Comparison of ENCODE assay signal across 8 cellular contexts in the genomic region with DNA sequence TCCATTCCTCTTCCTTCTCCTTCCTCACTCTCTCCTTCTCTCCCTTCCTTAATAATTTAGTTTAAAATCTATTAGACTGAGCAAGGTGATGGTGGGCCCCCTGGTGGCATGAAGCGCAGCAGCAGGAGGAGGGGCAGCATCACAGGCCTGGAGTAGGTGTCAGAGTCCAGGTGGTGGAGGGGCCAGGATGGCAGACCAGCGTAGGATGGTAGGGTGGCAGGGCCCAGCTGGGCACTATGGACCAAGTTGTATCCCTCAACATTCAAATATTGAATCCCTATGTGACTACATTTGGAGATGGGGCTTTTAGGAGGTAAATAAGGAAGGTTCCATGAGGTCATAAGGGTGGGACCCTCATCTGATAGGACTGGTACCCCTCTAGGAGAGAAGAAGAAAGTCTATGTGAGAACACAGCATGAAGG.
A peak's percentile ranks its signal among the peaks of the same experiment; 100 is the strongest.
DNase-seq lines count a peak whose midpoint lies in the region; ATAC-seq and TF ChIP-seq lines count a peak whose summit lies in the region.

No MANE protein-coding gene starts in this region.

- no peak overlapping the region for H3K9ac ChIP-seq in OCI-LY1 (ENCODE audit: low read length)
- no peak overlapping the region for H3K9ac ChIP-seq in parathyroid adenoma

- H3K9me2 ChIP-seq in OCI-LY1 (ENCODE audit: low read depth, low read length) = no peaks in the 10 kb centered on the region

- no peaks in the 10 kb centered on the region for H3K4me1 ChIP-seq in OCI-LY1 (ENCODE audit: insufficient read depth, low read length, severe bottlenecking)
- no peaks in the 10 kb centered on the region for H3K4me1 ChIP-seq in parathyroid adenoma

- H2AFZ ChIP-seq in OCI-LY1 (ENCODE audit: low read length) = no peak overlapping the region
- no peak overlapping the region for H2AFZ ChIP-seq in parathyroid adenoma

- ATAC-seq in GM21786 (IDR thresholded peaks at IDR 0.05; ENCODE audit: unreplicated experiment) = no peak

- POLR2A ChIA-PET in HEK293T (lab: Yijun Ruan, JAX) = no interaction called here

- no peak overlapping the region for H3K27ac Mint-ChIP-seq in activated T-helper 2 cell treated with anti-CD3 and anti-CD28 coated beads, Interferon-gamma antibody, Interleukin-2, Interleukin-4, amounts not matched to agents 10 μg/mL and 5 μg/mL and 100 μg/mL, durations not matched to agents 14 hours and 24 hours and 36 hours

- H3K9me3 Mint-ChIP-seq in activated T-helper 2 cell treated with anti-CD3 and anti-CD28 coated beads, Interferon-gamma antibody, Interleukin-2, Interleukin-4, amounts not matched to agents 10 μg/mL and 5 μg/mL and 100 μg/mL, durations not matched to agents 14 hours and 24 hours and 36 hours = peaks cover 10% of the 10 kb centered on the region

- H3K79me2 ChIP-seq in OCI-LY1 (ENCODE audit: insufficient read depth, low read length) = no peaks in the 10 kb centered on the region
- no peaks in the 10 kb centered on the region for H3K79me2 ChIP-seq in parathyroid adenoma

- H3K36me3 ChIP-seq in OCI-LY1 (ENCODE audit: insufficient read depth, low read length) (no peaks in the 10 kb centered on the region), parathyroid adenoma (ENCODE audit: control insufficient read depth, insufficient read depth, low read length) (no peaks in the 10 kb centered on the region)

- CTCF ChIA-PET in HEK293T (lab: Yijun Ruan, JAX) = no interaction called here

- H3K4me3 Mint-ChIP-seq in activated T-helper 2 cell treated with anti-CD3 and anti-CD28 coated beads, Interferon-gamma antibody, Interleukin-2, Interleukin-4, amounts not matched to agents 10 μg/mL and 5 μg/mL and 100 μg/mL, durations not matched to agents 14 hours and 24 hours and 36 hours (ENCODE audit: low read depth) = no peak overlapping the region

- peak; percentile 91 for TF ChIP-seq CTCF in OCI-LY1 (IDR thresholded peaks at IDR 0.05; ENCODE audit: low read length)
- TF ChIP-seq CTCF in fibroblast of villous mesenchyme (IDR thresholded peaks at IDR 0.05; ENCODE audit: insufficient read depth, low read depth, low read length) = peak; percentile 91
- TF ChIP-seq CTCF in parathyroid adenoma (IDR thresholded peaks at IDR 0.05) = peak; percentile 12

- no peaks in the 10 kb centered on the region for H3K4me1 Mint-ChIP-seq in activated T-helper 2 cell treated with anti-CD3 and anti-CD28 coated beads, Interferon-gamma antibody, Interleukin-2, Interleukin-4, amounts not matched to agents 10 μg/mL and 5 μg/mL and 100 μg/mL, durations not matched to agents 14 hours and 24 hours and 36 hours (ENCODE audit: low read depth)

- H3K27me3 Mint-ChIP-seq in activated T-helper 2 cell treated with anti-CD3 and anti-CD28 coated beads, Interferon-gamma antibody, Interleukin-2, Interleukin-4, amounts not matched to agents 10 μg/mL and 5 μg/mL and 100 μg/mL, durations not matched to agents 14 hours and 24 hours and 36 hours (ENCODE audit: low read depth) = peaks cover 2% of the 10 kb centered on the region

- DNase-seq in DMS153 treated with DMSO at 0.1 percent for 48 hours (lab: John Stamatoyannopoulos, UW; ENCODE audit: unreplicated experiment) (peak; percentile 20), DMS153 (lab: John Stamatoyannopoulos, UW) (no peak), fibroblast of villous mesenchyme (ENCODE audit: low read depth) (peak; percentile 60), HEK293T (ENCODE audit: extremely low spot score) (no peak)
- peak; percentile 36 for DNase-seq in activated T-helper 2 cell treated with anti-CD3 and anti-CD28 coated beads, Interferon-gamma antibody, Interleukin-2, Interleukin-4, amounts not matched to agents 10 μg/mL and 5 μg/mL and 100 μg/mL, durations not matched to agents 14 hours and 24 hours and 36 hours (ENCODE audit: low spot score)

- H3K27me3 ChIP-seq in OCI-LY1 (ENCODE audit: insufficient read depth, low read length) = no peaks in the 10 kb centered on the region
- H3K27me3 ChIP-seq in parathyroid adenoma (ENCODE audit: control insufficient read depth, insufficient read depth, low read length) = no peaks in the 10 kb centered on the region

- H3K9me3 ChIP-seq in OCI-LY1 (ENCODE audit: low read length) (peaks cover 8% of the 10 kb centered on the region; the same call in 1 of the 2 replicates), parathyroid adenoma (ENCODE audit: control insufficient read depth, low read length) (no peaks in the 10 kb centered on the region)

- H3K36me3 Mint-ChIP-seq in activated T-helper 2 cell treated with anti-CD3 and anti-CD28 coated beads, Interferon-gamma antibody, Interleukin-2, Interleukin-4, amounts not matched to agents 10 μg/mL and 5 μg/mL and 100 μg/mL, durations not matched to agents 14 hours and 24 hours and 36 hours (ENCODE audit: low read depth) = peaks cover 2% of the 10 kb centered on the region

- H3F3A ChIP-seq in OCI-LY1 (ENCODE audit: insufficient read depth, low read length) = no peaks in the 10 kb centered on the region

- H3K4me2 ChIP-seq in OCI-LY1 (ENCODE audit: low read length) = no peak overlapping the region
- no peak overlapping the region for H3K4me2 ChIP-seq in parathyroid adenoma (ENCODE audit: low read length)

- H3K27ac ChIP-seq in OCI-LY1 (ENCODE audit: low read depth, low read length, poor library complexity, severe bottlenecking) = no peak overlapping the region
- no peak overlapping the region for H3K27ac ChIP-seq in parathyroid adenoma

- H4K20me1 ChIP-seq in OCI-LY1 (ENCODE audit: insufficient read depth, low read length) = no peaks in the 10 kb centered on the region

- intact Hi-C loops in activated T-helper 2 cell treated with anti-CD3 and anti-CD28 coated beads, Interferon-gamma antibody, Interleukin-2, Interleukin-4, amounts not matched to agents 10 μg/mL and 5 μg/mL and 100 μg/mL, durations not matched to agents 14 hours and 24 hours and 36 hours (cut with micrococcal nuclease) = loop anchor here (1.0 to 5.0 kb wide), 2 partner anchors 166 to 225 kb away; a partner anchor contains a TSS

- H3K4me3 ChIP-seq in OCI-LY1 (ENCODE audit: low read depth, low read length, poor library complexity, severe bottlenecking) (no peak overlapping the region), fibroblast of villous mesenchyme (ENCODE audit: low read depth, low read length) (no peak overlapping the region), parathyroid adenoma (ENCODE audit: low read depth, low read length) (no peak overlapping the region)

TF ChIP-seq in HEK293T, 16 proteins besides CTCF, POLR2A, EP300 and RAD21:
- TF ChIP-seq NFRKB (IDR thresholded peaks at IDR 0.05) = no peak
- no peak for TF ChIP-seq ZNF384 (IDR thresholded peaks at IDR 0.05)
- no peak for TF ChIP-seq HDGF (IDR thresholded peaks at IDR 0.05; ENCODE audit: borderline replicate concordance)
- no peak for TF ChIP-seq TARDBP (IDR thresholded peaks at IDR 0.05)
- no peak for TF ChIP-seq ARNT (IDR thresholded peaks at IDR 0.05)
- no peak for TF ChIP-seq SP1 (IDR thresholded peaks at IDR 0.05)
- TF ChIP-seq ELF4 (IDR thresholded peaks at IDR 0.05) = no peak
- TF ChIP-seq BHLHE40 (IDR thresholded peaks at IDR 0.05; ENCODE audit: borderline replicate concordance) = no peak
- TF ChIP-seq, protein P1, sequence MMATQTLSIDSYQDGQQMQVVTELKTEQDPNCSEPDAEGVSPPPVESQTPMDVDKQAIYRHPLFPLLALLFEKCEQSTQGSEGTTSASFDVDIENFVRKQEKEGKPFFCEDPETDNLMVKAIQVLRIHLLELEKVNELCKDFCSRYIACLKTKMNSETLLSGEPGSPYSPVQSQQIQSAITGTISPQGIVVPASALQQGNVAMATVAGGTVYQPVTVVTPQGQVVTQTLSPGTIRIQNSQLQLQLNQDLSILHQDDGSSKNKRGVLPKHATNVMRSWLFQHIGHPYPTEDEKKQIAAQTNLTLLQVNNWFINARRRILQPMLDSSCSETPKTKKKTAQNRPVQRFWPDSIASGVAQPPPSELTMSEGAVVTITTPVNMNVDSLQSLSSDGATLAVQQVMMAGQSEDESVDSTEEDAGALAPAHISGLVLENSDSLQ (IDR thresholded peaks at IDR 0.05) = no peak
- no peak for TF ChIP-seq FOXK2 (IDR thresholded peaks at IDR 0.05)
- TF ChIP-seq L3MBTL2 (conservative IDR thresholded peaks at IDR 0.05) = no peak
- TF ChIP-seq SUZ12 (IDR thresholded peaks at IDR 0.05) = no peak
- TF ChIP-seq FOXA1 (IDR thresholded peaks at IDR 0.05) = no peak
- TF ChIP-seq LEF1 (IDR thresholded peaks at IDR 0.05; ENCODE audit: borderline replicate concordance) = no peak
- no peak for TF ChIP-seq CTBP1 (IDR thresholded peaks at IDR 0.05; ENCODE audit: borderline replicate concordance)
- no peak for TF ChIP-seq FOXM1 (IDR thresholded peaks at IDR 0.05; ENCODE audit: borderline replicate concordance)

Comparison
In these comparisons a context has a peak if more than half of its experiments do, and no peak if none do; other contexts are left out.
1. DNase-seq: peak in DMS153 treated with DMSO at 0.1 percent for 48 hours (single experiment), activated T-helper 2 cell treated with anti-CD3 and anti-CD28 coated beads, Interferon-gamma antibody, Interleukin-2, Interleukin-4, amounts not matched to agents 10 μg/mL and 5 μg/mL and 100 μg/mL, durations not matched to agents 14 hours and 24 hours and 36 hours (single experiment) and fibroblast of villous mesenchyme (single experiment); none in DMS153 (single experiment) and HEK293T (single experiment).
2. CTCF ChIP-seq: peak in every context shown above with its lines; median percentile 91 in OCI-LY1; 91 in fibroblast of villous mesenchyme; 12 in parathyroid adenoma.